In genomic region chr11:57978686-57979531, GRCh38 we compare ENCODE assay signal across 21 cellular contexts. TPM values are rescaled to one million over a fixed set of nuclear protein-coding genes. Genes with fewer than 3 reads are reported as not detected.
"Had no signal": no experiment of that assay in that cellular context is flagged by ENCODE, and none has a peak within 500 bp of the region (broad histone marks: within the 10 kb centered on the region; RNA-seq: fewer than 3 reads in every experiment).

No MANE protein-coding gene starts in this region.

- ATAC-seq: stimulated activated naive CD8-positive, alpha-beta T cell treated with anti-CD3 and anti-CD28 coated beads, Interleukin-15, amount 100 ng/mL, for 72 hours had no signal

- H3K36me3 ChIP-seq: breast epithelium, sigmoid colon, thoracic aorta had no signal

- DNase-seq: activated CD4-positive, alpha-beta T cell treated with anti-CD3 and anti-CD28 coated beads for 48 hours; activated CD8-positive, alpha-beta memory T cell treated with anti-CD3 and anti-CD28 coated beads, Interleukin-2, amount 50 U/mL, for 48 hours; activated naive CD4-positive, alpha-beta T cell; activated naive CD8-positive, alpha-beta T cell treated with anti-CD3 and anti-CD28 coated beads, Interleukin-2, amount 10 ng/mL, durations not matched to agents 7 days and 5 days; aorta; erythroblast; kidney glomerular epithelial cell; mesendoderm; occipital lobe; sigmoid colon; stimulated activated CD4-positive, alpha-beta T cell treated with anti-CD3 and anti-CD28 coated beads, Interleukin-1b, Interleukin-23, amount 100 ng/mL, for 48 hours; stimulated activated naive CD8-positive, alpha-beta T cell treated with anti-CD3 and anti-CD28 coated beads, Interleukin-15, amount 100 ng/mL, for 72 hours; T-helper 2 cell had no signal

- H3K4me1 ChIP-seq: breast epithelium, sigmoid colon had no signal

- H3K4me3 ChIP-seq: breast epithelium, sigmoid colon, thoracic aorta had no signal

- H3K9me3 ChIP-seq: breast epithelium, sigmoid colon, thoracic aorta had no signal

- H3K27ac ChIP-seq: breast epithelium, sigmoid colon, thoracic aorta had no signal

- H3K27me3 ChIP-seq: breast epithelium, sigmoid colon had no signal

RNA-seq across cellular contexts. Expression of gene OR9Q1, which starts 44.8 kb away (rescaled TPM):
- total RNA-seq: activated naive CD8-positive, alpha-beta T cell treated with anti-CD3 and anti-CD28 coated beads, Interleukin-2, amount 10 ng/mL, durations not matched to agents 7 days and 5 days; activated T-helper 1 cell treated with anti-CD3 and anti-CD28 coated beads, Interleukin-12 subunit alpha, Interleukin-12 subunit beta, Interleukin-2, Interleukin-4 antibody, amounts not matched to agents 30 ng/mL and 10 ng/mL and 1 ng/mL, durations not matched to agents 14 hours and 24 hours and 36 hours; aorta; breast epithelium; cerebellum; dermis microvascular lymphatic vessel endothelial cell; liver; occipital lobe; pulmonary artery endothelial cell; sigmoid colon; thoracic aorta; ureter had no signal
- polyA plus RNA-seq: aorta, liver, sigmoid colon had no signal

RNA-seq across cellular contexts. Expression of gene OR6Q1, which starts 51.8 kb away (rescaled TPM):
- total RNA-seq: activated naive CD8-positive, alpha-beta T cell treated with anti-CD3 and anti-CD28 coated beads, Interleukin-2, amount 10 ng/mL, durations not matched to agents 7 days and 5 days; activated T-helper 1 cell treated with anti-CD3 and anti-CD28 coated beads, Interleukin-12 subunit alpha, Interleukin-12 subunit beta, Interleukin-2, Interleukin-4 antibody, amounts not matched to agents 30 ng/mL and 10 ng/mL and 1 ng/mL, durations not matched to agents 14 hours and 24 hours and 36 hours; aorta; breast epithelium; cerebellum; dermis microvascular lymphatic vessel endothelial cell; liver; occipital lobe; pulmonary artery endothelial cell; sigmoid colon; thoracic aorta; ureter had no signal
- polyA plus RNA-seq: aorta, liver, sigmoid colon had no signal
